ENCODE assay signal across 11 cellular contexts in the genomic region with DNA sequence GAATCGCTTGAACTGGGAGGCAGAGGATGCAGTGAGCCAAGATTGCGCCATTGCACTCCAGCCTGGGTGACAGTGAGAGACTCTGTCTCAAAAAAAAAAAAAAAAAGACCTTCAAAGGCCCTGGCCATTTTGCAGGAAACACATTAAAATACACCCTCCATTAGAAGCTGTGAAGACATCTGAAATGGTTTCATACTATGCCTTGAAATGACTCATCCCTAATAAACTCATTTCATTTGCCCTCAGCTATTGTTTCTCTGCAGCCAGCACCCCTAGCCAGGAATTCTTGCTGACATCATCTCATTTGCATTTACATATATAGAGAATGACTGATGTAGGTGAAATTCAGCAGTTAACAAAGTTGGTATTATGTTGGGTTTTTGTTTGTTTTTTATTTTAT. TPM values are rescaled to one million over a fixed set of nuclear protein-coding genes. Genes with fewer than 3 reads are reported as not detected.
DNase-seq lines count a peak whose midpoint lies in the region; ATAC-seq and TF ChIP-seq lines count a peak whose summit lies in the region.
"Had no signal": no experiment of that assay in that cellular context is flagged by ENCODE, and none has a peak within 500 bp of the region (broad histone marks: within the 10 kb centered on the region; RNA-seq: fewer than 3 reads in every experiment).

No MANE protein-coding gene starts in this region.

- no peaks in the 10 kb centered on the region for H3K4me1 ChIP-seq in right cardiac atrium (ENCODE audit: control insufficient read depth, insufficient read depth, low read length)

- peak; percentile 50 for DNase-seq in stimulated activated CD4-positive, alpha-beta T cell treated with anti-CD3 and anti-CD28 coated beads, Interleukin-15, amount 100 ng/mL, for 24 hours
- no peak for DNase-seq in stimulated activated CD4-positive, alpha-beta T cell treated with anti-CD3 and anti-CD28 coated beads, Interleukin-4, amount 100 ng/mL, for 4 hours
- DNase-seq in NCI-H69 (lab: John Stamatoyannopoulos, UW) (peak; percentile 27), epithelial cell of esophagus (ENCODE audit: low read depth) (peak; percentile 96), stromal cell of bone marrow (ENCODE audit: low read depth) (peak; percentile 66), NCI-H2107 treated with DMSO at 0.1 percent for 48 hours (lab: John Stamatoyannopoulos, UW; ENCODE audit: unreplicated experiment) (no peak), right cardiac atrium (no peak)
- DNase-seq: cortex of kidney; naive thymus-derived CD8-positive, alpha-beta T cell; NCI-H1092 treated with DMSO at 0.1 percent for 48 hours had no signal

- TF ChIP-seq CTCF in epithelial cell of esophagus (IDR thresholded peaks at IDR 0.05; ENCODE audit: insufficient read depth, low read depth, low read length, missing control alignments), result no peak

- ATAC-seq in right cardiac atrium (no peak), GM19463 (IDR thresholded peaks at IDR 0.05; ENCODE audit: unreplicated experiment) (no peak)
- ATAC-seq: naive thymus-derived CD8-positive, alpha-beta T cell had no signal

- H3K27ac ChIP-seq in right cardiac atrium (ENCODE audit: low read length), result no peak overlapping the region

- no peaks in the 10 kb centered on the region for H3K27me3 ChIP-seq in right cardiac atrium (ENCODE audit: control insufficient read depth, insufficient read depth)

- H3K4me3 ChIP-seq in epithelial cell of esophagus (ENCODE audit: low read length) (no peak overlapping the region), right cardiac atrium (ENCODE audit: low read length) (no peak overlapping the region)

- no peaks in the 10 kb centered on the region for H3K9me3 ChIP-seq in right cardiac atrium (ENCODE audit: control insufficient read depth, low read length)

- 95% methylated on average over 2 of the region's 2 CpGs for WGBS in right cardiac atrium

- intact Hi-C loops in right cardiac atrium (cut with DNase I), result no loop called here

RNA-seq across cellular contexts. Expression of a gene that starts 8.7 kb away (rescaled TPM):
- 10 to 100 TPM; 25.2 to 37.9 (median 33.7) TPM for total RNA-seq in right cardiac atrium
- 19.0 TPM for polyA plus RNA-seq in right cardiac atrium

RNA-seq across cellular contexts. Expression of a gene that starts 28.5 kb away (rescaled TPM):
- 10 to 100 TPM in 1 of 4 donors, 1 to 10 TPM in 3; 3.7 to 11.3 (median 4.7) TPM for total RNA-seq in right cardiac atrium
- polyA plus RNA-seq in right cardiac atrium, result 7.7 TPM
- total RNA-seq: naive thymus-derived CD8-positive, alpha-beta T cell had no signal
- polyA plus RNA-seq: naive thymus-derived CD8-positive, alpha-beta T cell had no signal

RNA-seq across cellular contexts. Expression of a gene that starts 37.6 kb away (rescaled TPM):
- total RNA-seq in right cardiac atrium, result 10 to 100 TPM in 3 of 4 donors, 1 to 10 TPM in 1; 8.5 to 16.7 (median 12.5) TPM
- 8.7 TPM for polyA plus RNA-seq in right cardiac atrium

RNA-seq across cellular contexts. Expression of a gene that starts 45.9 kb away (rescaled TPM):
- 10 to 100 TPM; 20.7 to 27.6 (median 24.1) TPM for total RNA-seq in right cardiac atrium
- polyA plus RNA-seq in right cardiac atrium, result 17.5 TPM

Comparison
In these comparisons a context has a peak if more than half of its experiments do, and no peak if none do; other contexts are left out.
1. DNase-seq: peak in stimulated activated CD4-positive, alpha-beta T cell treated with anti-CD3 and anti-CD28 coated beads, Interleukin-15, amount 100 ng/mL, for 24 hours (single experiment), NCI-H69 (single experiment), epithelial cell of esophagus (single experiment) and stromal cell of bone marrow (single experiment); none in stimulated activated CD4-positive, alpha-beta T cell treated with anti-CD3 and anti-CD28 coated beads, Interleukin-4, amount 100 ng/mL, for 4 hours (0 of 2), NCI-H2107 treated with DMSO at 0.1 percent for 48 hours (single experiment) and right cardiac atrium (0 of 3).